In the genomic region with DNA sequence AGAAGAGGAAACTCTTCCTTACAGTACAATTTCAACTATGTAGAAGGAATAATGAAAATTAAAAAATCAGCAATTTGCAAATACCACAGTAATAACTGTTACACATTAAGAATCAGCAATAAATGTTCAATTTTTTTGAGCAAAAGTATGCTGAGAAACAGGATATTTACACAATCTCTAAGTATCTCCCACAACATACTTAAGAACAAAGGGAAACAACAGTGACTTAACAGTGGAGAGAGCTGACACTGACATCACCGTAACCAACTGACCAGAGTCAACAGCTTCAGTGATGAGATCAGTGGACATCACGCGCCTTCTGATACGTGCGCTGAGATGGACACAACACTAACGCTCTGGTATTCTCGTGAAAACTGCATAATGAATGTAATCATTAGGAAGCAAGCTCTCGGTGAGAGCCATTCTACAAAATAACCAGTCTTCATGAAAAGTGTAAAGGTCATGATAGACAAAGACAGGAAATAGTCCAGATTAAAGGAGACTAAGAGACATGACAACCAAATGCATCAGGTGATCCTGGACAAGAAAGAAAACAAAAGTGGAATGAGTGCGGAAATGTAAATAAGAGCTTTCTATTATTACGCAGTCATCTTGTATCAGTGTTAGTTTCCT, we compare ENCODE assay signal across 11 cellular contexts.
A peak's percentile ranks its signal among the peaks of the same experiment; 100 is the strongest.
DNase-seq lines count a peak whose midpoint lies in the region; ATAC-seq lines count a peak whose summit lies in the region.
"Had no signal": no experiment of that assay in that cellular context is flagged by ENCODE, and none has a peak within 500 bp of the region (broad histone marks: within the 10 kb centered on the region; RNA-seq: fewer than 3 reads in every experiment).

No MANE protein-coding gene starts in this region.

- H3K4me3 Mint-ChIP-seq in activated CD4-positive, alpha-beta T cell treated with anti-CD3 and anti-CD28 coated beads, Interleukin-2, amount 10 ng/mL, durations not matched to agents 24 days and 14 days, result peak overlapping the region; percentile 3
- H3K4me3 Mint-ChIP-seq in activated naive CD8-positive, alpha-beta T cell, result peak overlapping the region; percentile 31
- peak overlapping the region; percentile 55 to 86 (median 78) for H3K4me3 Mint-ChIP-seq in immature natural killer cell

- peaks cover 75% of the 10 kb centered on the region for H3K4me1 Mint-ChIP-seq in activated CD4-positive, alpha-beta T cell treated with anti-CD3 and anti-CD28 coated beads, Interleukin-2, amount 10 ng/mL, durations not matched to agents 24 days and 14 days
- H3K4me1 Mint-ChIP-seq in activated naive CD8-positive, alpha-beta T cell (ENCODE audit: low read depth), result peaks cover 93% of the 10 kb centered on the region
- H3K4me1 Mint-ChIP-seq in immature natural killer cell, result peaks cover 96 to 100% of the 10 kb centered on the region in 2 donors

- H3K36me3 Mint-ChIP-seq in activated CD4-positive, alpha-beta T cell treated with anti-CD3 and anti-CD28 coated beads, Interleukin-2, amount 10 ng/mL, durations not matched to agents 24 days and 14 days (ENCODE audit: low read depth), result peaks cover 22% of the 10 kb centered on the region
- H3K36me3 Mint-ChIP-seq in activated naive CD8-positive, alpha-beta T cell, result peaks cover 13% of the 10 kb centered on the region
- peaks cover 0 to 11% (median 8%) of the 10 kb centered on the region in 3 donors for H3K36me3 Mint-ChIP-seq in immature natural killer cell

- no peaks in the 10 kb centered on the region for H3K27me3 Mint-ChIP-seq in activated CD4-positive, alpha-beta T cell treated with anti-CD3 and anti-CD28 coated beads, Interleukin-2, amount 10 ng/mL, durations not matched to agents 24 days and 14 days
- H3K27me3 Mint-ChIP-seq in activated naive CD8-positive, alpha-beta T cell, result no peaks in the 10 kb centered on the region
- H3K27me3 Mint-ChIP-seq in immature natural killer cell (ENCODE audit: low read depth in 3 of 3), result peaks cover 9 to 29% (median 18%) of the 10 kb centered on the region in 3 donors

- intact Hi-C loops in activated CD4-positive, alpha-beta T cell treated with anti-CD3 and anti-CD28 coated beads, Interleukin-2, amount 10 ng/mL, durations not matched to agents 24 days and 14 days (cut with micrococcal nuclease), result loop anchor here (5.0 kb wide), 1 partner anchor 81 kb away; a partner anchor contains a TSS

- no peak for ATAC-seq in HG02938 (IDR thresholded peaks at IDR 0.05; ENCODE audit: unreplicated experiment)
- ATAC-seq: A549 had no signal

- no peak for DNase-seq in activated CD4-positive, alpha-beta T cell treated with anti-CD3 and anti-CD28 coated beads, Interleukin-2, amount 10 ng/mL, durations not matched to agents 24 days and 14 days
- DNase-seq in activated CD4-positive, alpha-beta T cell treated with anti-CD3 and anti-CD28 coated beads, Interleukin-2, amount 50 U/mL, for 4 hours, result no peak
- peak in 1 of 3 donors; percentile 53 for DNase-seq in immature natural killer cell
- peak in 37 of 49 donors; percentile 16 to 90 (median 57) for DNase-seq in substantia nigra (lab: John Stamatoyannopoulos, UW)
- no peak for DNase-seq in SW480 (ENCODE audit: low spot score)
- DNase-seq in NCI-H1105 (lab: John Stamatoyannopoulos, UW), result no peak
- DNase-seq: central memory CD4-positive, alpha-beta T cell; NCI-H1694 treated with DMSO at 0.1 percent for 48 hours had no signal

- no peaks in the 10 kb centered on the region for H3K9me3 Mint-ChIP-seq in activated CD4-positive, alpha-beta T cell treated with anti-CD3 and anti-CD28 coated beads, Interleukin-2, amount 10 ng/mL, durations not matched to agents 24 days and 14 days
- peaks cover 3% of the 10 kb centered on the region for H3K9me3 Mint-ChIP-seq in activated naive CD8-positive, alpha-beta T cell (ENCODE audit: low read depth)
- no peaks in the 10 kb centered on the region for H3K9me3 Mint-ChIP-seq in immature natural killer cell

- H3K27ac Mint-ChIP-seq in activated CD4-positive, alpha-beta T cell treated with anti-CD3 and anti-CD28 coated beads, Interleukin-2, amount 10 ng/mL, durations not matched to agents 24 days and 14 days, result peak overlapping the region; percentile 95
- H3K27ac Mint-ChIP-seq in activated naive CD8-positive, alpha-beta T cell, result peak overlapping the region; percentile 98
- peak overlapping the region; percentile 94 to 100 (median 98) for H3K27ac Mint-ChIP-seq in immature natural killer cell

- peak overlapping the region; percentile 94 for H3K27ac ChIP-seq in substantia nigra (ENCODE audit: low read depth, low read length, poor library complexity, severe bottlenecking)
- H3K27ac ChIP-seq: A549 had no signal

Comparison
In these comparisons a context has a peak if more than half of its experiments do, and no peak if none do; other contexts are left out.
1. DNase-seq: peak in substantia nigra (37 of 49); none in activated CD4-positive, alpha-beta T cell treated with anti-CD3 and anti-CD28 coated beads, Interleukin-2, amount 10 ng/mL, durations not matched to agents 24 days and 14 days (single experiment), activated CD4-positive, alpha-beta T cell treated with anti-CD3 and anti-CD28 coated beads, Interleukin-2, amount 50 U/mL, for 4 hours (0 of 2), SW480 (single experiment) and NCI-H1105 (single experiment).
2. H3K4me3 Mint-ChIP-seq: peak in every context shown above with its lines; median percentile 78 in immature natural killer cell; 31 in activated naive CD8-positive, alpha-beta T cell; 3 in activated CD4-positive, alpha-beta T cell treated with anti-CD3 and anti-CD28 coated beads, Interleukin-2, amount 10 ng/mL, durations not matched to agents 24 days and 14 days.
3. Peak in every context shown above with its lines, with median percentiles within 50 percentile points of each other: H3K27ac Mint-ChIP-seq.